ENCODE assay signal across 1 cellular context in genomic region chr14:95464103-95464502, GRCh38.
TF ChIP-seq lines count a peak whose summit lies in the region.

No MANE protein-coding gene starts in this region.

TF ChIP-seq in GM12878, 131 proteins besides CTCF, POLR2A, EP300 and RAD21:
- TF ChIP-seq CBX5 (IDR thresholded peaks at IDR 0.05; ENCODE audit: low read depth) (no peak), TARDBP (IDR thresholded peaks at IDR 0.05; ENCODE audit: borderline replicate concordance) (no peak), PML (IDR thresholded peaks at IDR 0.05; ENCODE audit: low read length) (no peak), TCF12 (IDR thresholded peaks at IDR 0.05; ENCODE audit: low read depth, low read length) (no peak), CREB1 (IDR thresholded peaks at IDR 0.05; ENCODE audit: low read depth) (no peak)
